Comparison of ENCODE assay signal across 1 cellular context in genomic region chr6:37135835-37136694, GRCh38.
TF ChIP-seq lines count a peak whose summit lies in the region.

No MANE protein-coding gene starts in this region.

TF ChIP-seq in GM23338, 12 proteins besides CTCF, POLR2A, EP300 and RAD21 (continued from another document):
- TF ChIP-seq ZNF462 (CRISPR knock-in tag; IDR thresholded peaks at IDR 0.05) (no peak), REST (IDR thresholded peaks at IDR 0.05; ENCODE audit: unreplicated experiment) (no peak)
